In genomic region chr9:38079410-38080105, GRCh38 we compare ENCODE assay signal across 15 cellular contexts. TPM values are rescaled to one million over a fixed set of nuclear protein-coding genes. Genes with fewer than 3 reads are reported as not detected.
DNase-seq lines count a peak whose midpoint lies in the region; ATAC-seq, FAIRE-seq and TF ChIP-seq lines count a peak whose summit lies in the region.
"Had no signal": no experiment of that assay in that cellular context is flagged by ENCODE, and none has a peak within 500 bp of the region (broad histone marks: within the 10 kb centered on the region; RNA-seq: fewer than 3 reads in every experiment).

No MANE protein-coding gene starts in this region.

- H3K4me3 Mint-ChIP-seq in natural killer cell: no peak overlapping the region
- H3K4me3 Mint-ChIP-seq: activated CD8-positive, alpha-beta T cell treated with anti-CD3 and anti-CD28 coated beads, Interleukin-2, amount 10 ng/mL, durations not matched to agents 7 days and 5 days; activated naive CD8-positive, alpha-beta T cell treated with anti-CD3 and anti-CD28 coated beads, Interleukin-2, amount 10 ng/mL, durations not matched to agents 7 days and 5 days; naive thymus-derived CD4-positive, alpha-beta T cell had no signal

- H3K27me3 ChIP-seq in heart left ventricle: no peaks in the 10 kb centered on the region
- no peaks in the 10 kb centered on the region for H3K27me3 ChIP-seq in GM12878 (replicated peaks in 1 of 2; ENCODE audit: control insufficient read depth in 2 of 2, insufficient read depth in 2 of 2, low read length in 1 of 2)
- H3K27me3 ChIP-seq in uterus: no peaks in the 10 kb centered on the region
- no peaks in the 10 kb centered on the region for H3K27me3 ChIP-seq in foreskin keratinocyte

- no TSS peak for BruUV-seq in GM12878 (replicated peaks; lab: Mats Ljungman, UMichigan)

- POLR2A ChIA-PET in GM12878 (lab: Charles Lee): interaction anchor here (0.5 to 0.6 kb wide), 2 partner anchors 16 to 34 kb away, joined by 3 read pairs; no protein-coding TSS in a partner anchor

- H3K36me3 Mint-ChIP-seq in natural killer cell: no peaks in the 10 kb centered on the region
- H3K36me3 Mint-ChIP-seq: activated naive CD8-positive, alpha-beta T cell treated with anti-CD3 and anti-CD28 coated beads, Interleukin-2, amount 10 ng/mL, durations not matched to agents 7 days and 5 days had no signal

- in situ Hi-C loops in GM12878 (cut with MboI): no loop called here

- H3K36me3 ChIP-seq in heart left ventricle: no peaks in the 10 kb centered on the region
- H3K36me3 ChIP-seq in GM12878 (ENCODE audit: control insufficient read depth in 2 of 2, insufficient read depth in 2 of 2, low read length in 1 of 2): no peaks in the 10 kb centered on the region
- H3K36me3 ChIP-seq in uterus: no peaks in the 10 kb centered on the region

- 65 to 75% (median 71%) methylated on average over 12 of the region's 12 CpGs for WGBS in heart left ventricle, 4 donors
- 40% methylated on average over 12 of the region's 12 CpGs for WGBS in GM12878 (ENCODE audit: insufficient coverage, insufficient replicate concordance, low lambda C conversion rate, missing lambda C conversion rate)

- intact Hi-C loops in heart left ventricle (cut with DNase I): loop anchor here in 5 of 10 donors (5.0 to 10.0 kb wide), 6 partner anchors 67 to 325 kb away; partner anchors contain the start of gene TRMT10B (in 1 of the 5)
- intact Hi-C loops in left ventricle myocardium superior (cut with micrococcal nuclease): loop anchor here (10.0 kb wide), 1 partner anchor 175 kb away; the partner anchor contains the start of gene SLC25A51
- intact Hi-C loops in GM12878 (cut with micrococcal nuclease; ENCODE audit: unreplicated experiment): no loop called here
- intact Hi-C loops in uterus (cut with DNase I; ENCODE audit: low total_unique reads): no loop called here
- intact Hi-C loops in natural killer cell (cut with micrococcal nuclease): no loop called here

- DNase-seq in heart left ventricle (peak in 2 of 5 donors; percentile 25 to 59), left ventricle myocardium superior (no peak), GM12878 (ENCODE audit: low read depth, low spot score) (no peak), lung microvascular endothelial cell (ENCODE audit: low read depth in 2 of 2) (peak; percentile 85 to 92), uterus (peak in 1 of 2 donors; percentile 61), SHP77 (lab: John Stamatoyannopoulos, UW) (no peak), foreskin keratinocyte (no peak), natural killer cell (no peak)
- DNase-seq: activated CD8-positive, alpha-beta T cell treated with anti-CD3 and anti-CD28 coated beads, Interleukin-2, amount 10 ng/mL, durations not matched to agents 7 days and 5 days; activated naive CD8-positive, alpha-beta T cell treated with anti-CD3 and anti-CD28 coated beads, Interleukin-2, amount 10 ng/mL, durations not matched to agents 7 days and 5 days; effector CD8-positive, alpha-beta T cell; naive thymus-derived CD4-positive, alpha-beta T cell; NCI-H526; stimulated activated CD4-positive, alpha-beta T cell treated with anti-CD3 and anti-CD28 coated beads, Interleukin-1b, Interleukin-23, amount 100 ng/mL, for 48 hours; stimulated activated naive CD4-positive, alpha-beta T cell had no signal

- H3K9me3 ChIP-seq in heart left ventricle (no peaks in the 10 kb centered on the region), GM12878 (replicated peaks; ENCODE audit: control insufficient read depth, insufficient read depth, low read length) (no peaks in the 10 kb centered on the region; the same call in 2 of the 3 replicates), uterus (no peaks in the 10 kb centered on the region)

- H3K4me3 ChIP-seq in heart left ventricle: no peak overlapping the region
- H3K4me3 ChIP-seq in GM12878: no peak overlapping the region
- H3K4me3 ChIP-seq in uterus: no peak overlapping the region

- H3K4me1 Mint-ChIP-seq in natural killer cell: peaks cover 9 to 10% of the 10 kb centered on the region in 2 donors
- H3K4me1 Mint-ChIP-seq: activated naive CD8-positive, alpha-beta T cell treated with anti-CD3 and anti-CD28 coated beads, Interleukin-2, amount 10 ng/mL, durations not matched to agents 7 days and 5 days had no signal

- peaks cover 23 to 35% of the 10 kb centered on the region in 2 donors for H3K27me3 Mint-ChIP-seq in natural killer cell (ENCODE audit: low read depth in 2 of 2)

- ATAC-seq in heart left ventricle (peak in 3 of 4 donors; percentile 19 to 51 (median 38)), left ventricle myocardium superior (no peak), GM12878 (no peak), foreskin keratinocyte (no peak), natural killer cell (no peak)
- ATAC-seq: activated CD8-positive, alpha-beta T cell treated with anti-CD3 and anti-CD28 coated beads, Interleukin-2, amount 10 ng/mL, durations not matched to agents 7 days and 5 days; naive thymus-derived CD4-positive, alpha-beta T cell had no signal

- TF ChIP-seq POLR2A in heart left ventricle (IDR thresholded peaks at IDR 0.05) (no peak), GM12878 (IDR thresholded peaks at IDR 0.05; ENCODE audit: low read depth, low read length) (no peak), uterus (IDR thresholded peaks at IDR 0.05) (no peak)

- SMC1A ChIA-PET in GM12878 (lab: Charles Lee; ENCODE audit: uncharacterized antibody, unreplicated experiment): interaction anchor here (1.0 to 1.2 kb wide), 3 partner anchors 9 to 19 kb away, joined by 3 to 8 read pairs (median 4); no protein-coding TSS in a partner anchor

- H3K4me2 ChIP-seq in GM12878 (ENCODE audit: control insufficient read depth, insufficient read depth): no peak overlapping the region

- peak overlapping the region in 1 of 12 donors; percentile 33 for H3K27ac ChIP-seq in heart left ventricle
- no peak overlapping the region for H3K27ac ChIP-seq in GM12878 (ENCODE audit: control insufficient read depth, insufficient read depth)
- H3K27ac ChIP-seq in uterus: peak overlapping the region; percentile 23 to 29
- no peak overlapping the region for H3K27ac ChIP-seq in foreskin keratinocyte

- FAIRE-seq in GM12878 (lab: Jason Lieb, UNC): no peak

- TF ChIP-seq CTCF in heart left ventricle (IDR thresholded peaks at IDR 0.05) (no peak), GM12878 (IDR thresholded peaks at IDR 0.05 in 2 of 3, conservative IDR thresholded peaks at IDR 0.05 in 1 of 3; ENCODE audit: control insufficient read depth in 2 of 3, extremely low read depth in 1 of 3, insufficient read depth in 1 of 3, low read depth in 3 of 3, low read length in 3 of 3) (no peak), uterus (IDR thresholded peaks at IDR 0.05) (no peak), foreskin keratinocyte (conservative IDR thresholded peaks at IDR 0.05) (no peak), natural killer cell (IDR thresholded peaks at IDR 0.05) (no peak)

- no peak overlapping the region for H3K9ac ChIP-seq in GM12878 (ENCODE audit: control insufficient read depth, insufficient read depth, low read length)

- no peak for TF ChIP-seq EP300 in GM12878 (IDR thresholded peaks at IDR 0.05; ENCODE audit: borderline replicate concordance in 1 of 2, control insufficient read depth in 1 of 2, low read depth in 2 of 2, low read length in 2 of 2)

- no peak overlapping the region for H3K27ac Mint-ChIP-seq in natural killer cell
- H3K27ac Mint-ChIP-seq: activated CD8-positive, alpha-beta T cell treated with anti-CD3 and anti-CD28 coated beads, Interleukin-2, amount 10 ng/mL, durations not matched to agents 7 days and 5 days; activated naive CD8-positive, alpha-beta T cell treated with anti-CD3 and anti-CD28 coated beads, Interleukin-2, amount 10 ng/mL, durations not matched to agents 7 days and 5 days had no signal

- RAD21 ChIA-PET in GM12878 (lab: Charles Lee; ENCODE audit: unreplicated experiment): interaction anchor here (0.8 to 2.3 kb wide), 3 partner anchors 9 to 147 kb away, joined by 3 to 8 read pairs (median 3); no protein-coding TSS in a partner anchor

- no peaks in the 10 kb centered on the region for H3K9me3 Mint-ChIP-seq in natural killer cell
- H3K9me3 Mint-ChIP-seq: activated naive CD8-positive, alpha-beta T cell treated with anti-CD3 and anti-CD28 coated beads, Interleukin-2, amount 10 ng/mL, durations not matched to agents 7 days and 5 days had no signal

- H3K79me2 ChIP-seq in GM12878 (ENCODE audit: control insufficient read depth, insufficient read depth, low read length): no peaks in the 10 kb centered on the region

- CTCF ChIA-PET in GM12878 (lab: Yijun Ruan, JAX): interaction anchor here (1.1 to 2.2 kb wide), 4 partner anchors 8 to 162 kb away, joined by 3 to 14 read pairs (median 4); partner anchors contain the start of gene SHB

- H3K4me1 ChIP-seq in heart left ventricle: peaks cover 0 to 49% (median 11%) of the 10 kb centered on the region in 12 donors
- H3K4me1 ChIP-seq in GM12878 (ENCODE audit: control insufficient read depth, insufficient read depth, low read length): no peaks in the 10 kb centered on the region
- no peaks in the 10 kb centered on the region for H3K4me1 ChIP-seq in uterus
- H3K4me1 ChIP-seq in foreskin keratinocyte: peaks cover 6% of the 10 kb centered on the region

- TF ChIP-seq RAD21 in GM12878 (IDR thresholded peaks at IDR 0.05; ENCODE audit: insufficient read depth, low read depth, low read length): no peak

- H4K20me1 ChIP-seq in GM12878 (ENCODE audit: control insufficient read depth, insufficient read depth): no peaks in the 10 kb centered on the region

- H2AFZ ChIP-seq in GM12878 (ENCODE audit: control insufficient read depth, low read depth, low read length): no peak overlapping the region

RNA-seq across cellular contexts. Expression of gene SHB, which starts 10.5 kb away (rescaled TPM):
- total RNA-seq in heart left ventricle (10 to 100 TPM; 10.7 to 31.4 (median 21.4) TPM), left ventricle myocardium superior (15.9 TPM), GM12878 (2014; rRNA removed) (3.2 TPM in 2 replicates), GM12878 (2014; rRNA removed; fragmentation: Illumina TruSeq; extraction: Trizol) (1.4 and 1.7 TPM in 2 replicates), GM12878 (2021) (6.2 and 7.6 TPM in 2 replicates), lung microvascular endothelial cell (13.3 and 22.6 TPM in 2 replicates), uterus (10 to 100 TPM in 1 of 4 donors, 1 to 10 TPM in 3; 3.5 to 19.6 (median 7.3) TPM), foreskin keratinocyte (17.0 and 19.0 TPM in 2 replicates), natural killer cell (1 to 10 TPM; 2.7 to 7.1 (median 2.9) TPM)
- polyA plus RNA-seq in heart left ventricle (10 to 100 TPM in 1 of 2 donors, 1 to 10 TPM in 1; 7.8 to 23.2 TPM), GM12878 (2011; rRNA removed) (0.39 and 0.91 TPM in 2 replicates), GM12878 (2014; fragmentation: Illumina TruSeq; extraction: Trizol) (1.6 and 2.4 TPM in 2 replicates), GM12878 (2014; fragmentation: Nextera tagmentation; extraction: Ambion mirVana) (under 1 TPM; 0.56 to 0.69 TPM), GM12878 (2014; rRNA removed) (3.7 and 5.3 TPM in 2 replicates), GM12878 (2016; fragmentation: Nextera tagmentation; extraction: Ambion mirVana) (under 1 TPM; 0.29 to 0.90 TPM), foreskin keratinocyte (15.8 and 17.8 TPM in 2 replicates)
- 11.5 and 13.9 TPM in 2 replicates for total RNA-seq in GM12878 (2013; cell fraction: nucleolus; rRNA removed)
- 1.2 TPM for polyA plus RNA-seq in GM12878 (2011; ENCODE audit: low read depth)
- polyA plus RNA-seq in GM12878 (2011; cell fraction: cytosol; rRNA removed): 1.0 and 1.1 TPM in 2 replicates
- polyA plus RNA-seq in GM12878 (2011; cell fraction: nucleus; rRNA removed): 1.3 TPM in 2 replicates
- polyA plus RNA-seq in GM12878 (2012): 2.2 and 3.2 TPM in 2 replicates
- 0.95 and 1.8 TPM in 2 replicates for polyA minus RNA-seq in GM12878 (2011; rRNA and poly(A)+ RNA removed)
- polyA minus RNA-seq in GM12878 (2011; cell fraction: cytosol; rRNA and poly(A)+ RNA removed): 0.73 and 1.3 TPM in 2 replicates
- polyA minus RNA-seq in GM12878 (2011; cell fraction: nucleus; rRNA and poly(A)+ RNA removed): 0.73 and 2.0 TPM in 2 replicates

Comparison
In these comparisons a context has a peak if more than half of its experiments do, and no peak if none do; other contexts are left out.
1. ATAC-seq: peak in heart left ventricle (3 of 4); none in left ventricle myocardium superior (single experiment), GM12878 (single experiment), foreskin keratinocyte (single experiment) and natural killer cell (0 of 3).
2. DNase-seq: peak in lung microvascular endothelial cell (2 of 2); none in left ventricle myocardium superior (single experiment), GM12878 (single experiment), SHP77 (0 of 2), foreskin keratinocyte (0 of 2) and natural killer cell (single experiment).
3. H3K27ac ChIP-seq: peak in uterus (2 of 2); none in GM12878 (single experiment) and foreskin keratinocyte (single experiment).